In genomic region chr2:236176951-236177350, GRCh38 we compare ENCODE assay signal across 17 cellular contexts. TPM values are rescaled to one million over a fixed set of nuclear protein-coding genes. Genes with fewer than 3 reads are reported as not detected.
"Had no signal": no experiment of that assay in that cellular context is flagged by ENCODE, and none has a peak within 500 bp of the region (broad histone marks: within the 10 kb centered on the region; RNA-seq: fewer than 3 reads in every experiment).

No MANE protein-coding gene starts in this region.

- H3K9me3 Mint-ChIP-seq: activated CD4-positive, alpha-beta memory T cell treated with anti-CD3 and anti-CD28 coated beads for 36 hours; activated CD4-positive, alpha-beta T cell treated with anti-CD3 and anti-CD28 coated beads, Interleukin-2, amount 10 ng/mL, durations not matched to agents 7 days and 5 days; activated naive CD4-positive, alpha-beta T cell treated with anti-CD3 and anti-CD28 coated beads for 36 hours; activated T-helper 17 cell treated with anti-CD3 and anti-CD28 coated beads, Interleukin-2, amount 50 U/mL, for 72 hours; T-cell had no signal

- H3K4me3 Mint-ChIP-seq: activated CD4-positive, alpha-beta memory T cell treated with anti-CD3 and anti-CD28 coated beads for 36 hours; activated CD4-positive, alpha-beta T cell treated with anti-CD3 and anti-CD28 coated beads, Interleukin-2, amount 10 ng/mL, durations not matched to agents 7 days and 5 days; activated naive CD4-positive, alpha-beta T cell treated with anti-CD3 and anti-CD28 coated beads for 36 hours; activated naive CD8-positive, alpha-beta T cell; activated T-helper 17 cell treated with anti-CD3 and anti-CD28 coated beads, Interleukin-2, amount 50 U/mL, for 72 hours; T-cell had no signal

- H3K9me3 ChIP-seq: Peyer's patch had no signal

- H3K27ac Mint-ChIP-seq: activated CD4-positive, alpha-beta memory T cell treated with anti-CD3 and anti-CD28 coated beads for 36 hours; activated CD4-positive, alpha-beta T cell treated with anti-CD3 and anti-CD28 coated beads, Interleukin-2, amount 10 ng/mL, durations not matched to agents 7 days and 5 days; activated naive CD4-positive, alpha-beta T cell treated with anti-CD3 and anti-CD28 coated beads for 36 hours; activated naive CD8-positive, alpha-beta T cell; activated T-helper 17 cell treated with anti-CD3 and anti-CD28 coated beads, Interleukin-2, amount 50 U/mL, for 72 hours; T-cell had no signal

- H3K36me3 Mint-ChIP-seq: activated CD4-positive, alpha-beta memory T cell treated with anti-CD3 and anti-CD28 coated beads for 36 hours; activated naive CD8-positive, alpha-beta T cell; brain; T-cell had no signal

- H3K36me3 ChIP-seq: Peyer's patch had no signal

- H3K4me3 ChIP-seq: Peyer's patch had no signal

- ATAC-seq: T-cell had no signal

- H3K27ac ChIP-seq: Peyer's patch, VCaP had no signal

- H3K4me1 Mint-ChIP-seq: activated T-helper 17 cell treated with anti-CD3 and anti-CD28 coated beads, Interleukin-2, amount 50 U/mL, for 72 hours had no signal

- DNase-seq: activated CD4-positive, alpha-beta T cell treated with anti-CD3 and anti-CD28 coated beads, Interleukin-2, amount 10 ng/mL, durations not matched to agents 7 days and 5 days; activated CD4-positive, CD25-positive, alpha-beta regulatory T cell; activated CD8-positive, alpha-beta memory T cell treated with anti-CD3 and anti-CD28 coated beads for 24 hours; activated gamma-delta T cell; amygdala; MM.1S; NCI-H1436 treated with DMSO at 0.1 percent for 48 hours; NCI-H510A treated with DMSO at 0.1 percent for 48 hours had no signal

RNA-seq across cellular contexts. Expression of gene GBX2, which starts 8.8 kb away (rescaled TPM):
- total RNA-seq: activated CD4-positive, alpha-beta memory T cell treated with anti-CD3 and anti-CD28 coated beads for 36 hours; activated CD4-positive, alpha-beta T cell treated with anti-CD3 and anti-CD28 coated beads, Interleukin-2, amount 10 ng/mL, durations not matched to agents 7 days and 5 days; activated naive CD4-positive, alpha-beta T cell treated with anti-CD3 and anti-CD28 coated beads for 36 hours; activated T-helper 17 cell treated with anti-CD3 and anti-CD28 coated beads, Interleukin-2, amount 50 U/mL, for 72 hours; Peyer's patch; T-cell; T-helper 2 cell treated with Interferon-gamma antibody and Interleukin-4, amounts not matched to agents 100 ng/mL and 5 ng/mL, for 36 hours had no signal
